ENCODE assay signal across 27 cellular contexts in genomic region chr6:47151232-47151898, GRCh38.
"Had no signal": no experiment of that assay in that cellular context is flagged by ENCODE, and none has a peak within 500 bp of the region (broad histone marks: within the 10 kb centered on the region; RNA-seq: fewer than 3 reads in every experiment).

No MANE protein-coding gene starts in this region.

- H3K4me3 ChIP-seq: neural progenitor cell, upper lobe of left lung, vagina had no signal

- H3K36me3 Mint-ChIP-seq: activated CD8-positive, alpha-beta memory T cell treated with anti-CD3 and anti-CD28 coated beads, Interleukin-2, amount 10 ng/mL, durations not matched to agents 7 days and 5 days; activated naive CD4-positive, alpha-beta T cell treated with anti-CD3 and anti-CD28 coated beads, Interleukin-2, amount 50 U/mL, for 24 hours; natural killer cell; neural progenitor cell; stimulated activated effector memory CD8-positive, alpha-beta T cell treated with anti-CD3 and anti-CD28 coated beads, Interleukin-12 subunit alpha, Interleukin-12 subunit beta, amount 100 ng/mL, for 72 hours had no signal

- H3K27ac ChIP-seq: neural progenitor cell, upper lobe of left lung, vagina had no signal

- H3K27me3 Mint-ChIP-seq: activated CD8-positive, alpha-beta memory T cell treated with anti-CD3 and anti-CD28 coated beads, Interleukin-2, amount 10 ng/mL, durations not matched to agents 7 days and 5 days had no signal

- H3K4me1 Mint-ChIP-seq: activated CD8-positive, alpha-beta memory T cell treated with anti-CD3 and anti-CD28 coated beads, Interleukin-2, amount 10 ng/mL, durations not matched to agents 7 days and 5 days; activated naive CD4-positive, alpha-beta T cell treated with anti-CD3 and anti-CD28 coated beads, Interleukin-2, amount 50 U/mL, for 24 hours; activated naive CD8-positive, alpha-beta T cell treated with anti-CD3 and anti-CD28 coated beads, Interleukin-2, amount 50 U/mL, for 24 hours; natural killer cell; stimulated activated effector memory CD8-positive, alpha-beta T cell treated with anti-CD3 and anti-CD28 coated beads, Interleukin-12 subunit alpha, Interleukin-12 subunit beta, amount 100 ng/mL, for 72 hours had no signal

- H3K9me3 ChIP-seq: upper lobe of left lung, vagina had no signal

- ATAC-seq: activated CD8-positive, alpha-beta memory T cell treated with anti-CD3 and anti-CD28 coated beads, Interleukin-2, amount 10 ng/mL, durations not matched to agents 7 days and 5 days; activated CD8-positive, alpha-beta T cell treated with anti-CD3 and anti-CD28 coated beads, Interleukin-2, amount 10 ng/mL, durations not matched to agents 7 days and 5 days; activated naive CD8-positive, alpha-beta T cell treated with anti-CD3 and anti-CD28 coated beads, Interleukin-2, amount 50 U/mL, for 24 hours; esophagus mucosa; left colon; natural killer cell; sciatic nerve; stimulated activated effector memory CD8-positive, alpha-beta T cell treated with anti-CD3 and anti-CD28 coated beads, Interleukin-12 subunit alpha, Interleukin-12 subunit beta, amount 100 ng/mL, for 72 hours had no signal

- DNase-seq: activated CD4-positive, alpha-beta T cell treated with anti-CD3 and anti-CD28 coated beads, Interleukin-2, amount 50 U/mL, for 1 hour; activated CD8-positive, alpha-beta memory T cell treated with anti-CD3 and anti-CD28 coated beads, Interleukin-2, amount 10 ng/mL, durations not matched to agents 7 days and 5 days; activated CD8-positive, alpha-beta T cell treated with anti-CD3 and anti-CD28 coated beads, Interleukin-2, amount 10 ng/mL, durations not matched to agents 7 days and 5 days; activated naive CD8-positive, alpha-beta T cell treated with anti-CD3 and anti-CD28 coated beads, Interleukin-2, amount 50 U/mL, for 24 hours; activated T-cell treated with anti-CD3 and anti-CD28 coated beads, Interleukin-2, amount 50 U/mL, for 48 hours; amygdala; caudate nucleus; cortex of kidney; glutamatergic neuron; left colon; mammary epithelial cell; natural killer cell; occipital lobe; small intestine; stimulated activated CD4-positive, alpha-beta T cell treated with anti-CD3 and anti-CD28 coated beads, Interleukin-4, amount 100 ng/mL, for 24 hours; T-helper 2 cell; upper lobe of left lung had no signal

- H3K4me3 Mint-ChIP-seq: activated CD8-positive, alpha-beta memory T cell treated with anti-CD3 and anti-CD28 coated beads, Interleukin-2, amount 10 ng/mL, durations not matched to agents 7 days and 5 days; activated CD8-positive, alpha-beta T cell treated with anti-CD3 and anti-CD28 coated beads, Interleukin-2, amount 10 ng/mL, durations not matched to agents 7 days and 5 days; activated naive CD4-positive, alpha-beta T cell treated with anti-CD3 and anti-CD28 coated beads, Interleukin-2, amount 50 U/mL, for 24 hours; activated naive CD8-positive, alpha-beta T cell treated with anti-CD3 and anti-CD28 coated beads, Interleukin-2, amount 50 U/mL, for 24 hours; natural killer cell; neural progenitor cell; stimulated activated effector memory CD8-positive, alpha-beta T cell treated with anti-CD3 and anti-CD28 coated beads, Interleukin-12 subunit alpha, Interleukin-12 subunit beta, amount 100 ng/mL, for 72 hours; stimulated activated naive CD8-positive, alpha-beta T cell treated with anti-CD3 and anti-CD28 coated beads, Interleukin-15, Interleukin-2, amounts not matched to agents 100 ng/mL and 50 ng/mL, for 24 hours had no signal

- FAIRE-seq: frontal cortex, keratinocyte, small intestine had no signal

- H3K36me3 ChIP-seq: neural progenitor cell, upper lobe of left lung, vagina had no signal

- H3K9me3 Mint-ChIP-seq: activated naive CD4-positive, alpha-beta T cell treated with anti-CD3 and anti-CD28 coated beads, Interleukin-2, amount 50 U/mL, for 24 hours; activated naive CD8-positive, alpha-beta T cell treated with anti-CD3 and anti-CD28 coated beads, Interleukin-2, amount 50 U/mL, for 24 hours; activated T-helper 2 cell treated with anti-CD3 and anti-CD28 coated beads, Interferon-gamma antibody, Interleukin-2, Interleukin-4, amounts not matched to agents 10 μg/mL and 5 μg/mL and 100 μg/mL, durations not matched to agents 14 hours and 24 hours and 36 hours; natural killer cell; neural progenitor cell; stimulated activated effector memory CD8-positive, alpha-beta T cell treated with anti-CD3 and anti-CD28 coated beads, Interleukin-12 subunit alpha, Interleukin-12 subunit beta, amount 100 ng/mL, for 72 hours; stimulated activated naive CD8-positive, alpha-beta T cell treated with anti-CD3 and anti-CD28 coated beads, Interleukin-15, Interleukin-2, amounts not matched to agents 100 ng/mL and 50 ng/mL, for 24 hours had no signal

- H3K4me2 ChIP-seq: neural progenitor cell had no signal

- H2AFZ ChIP-seq: neural progenitor cell had no signal

- H3K27ac Mint-ChIP-seq: activated CD8-positive, alpha-beta memory T cell treated with anti-CD3 and anti-CD28 coated beads, Interleukin-2, amount 10 ng/mL, durations not matched to agents 7 days and 5 days; activated CD8-positive, alpha-beta T cell treated with anti-CD3 and anti-CD28 coated beads, Interleukin-2, amount 10 ng/mL, durations not matched to agents 7 days and 5 days; activated naive CD4-positive, alpha-beta T cell treated with anti-CD3 and anti-CD28 coated beads, Interleukin-2, amount 50 U/mL, for 24 hours; activated naive CD8-positive, alpha-beta T cell treated with anti-CD3 and anti-CD28 coated beads, Interleukin-2, amount 50 U/mL, for 24 hours; activated T-helper 2 cell treated with anti-CD3 and anti-CD28 coated beads, Interferon-gamma antibody, Interleukin-2, Interleukin-4, amounts not matched to agents 10 μg/mL and 5 μg/mL and 100 μg/mL, durations not matched to agents 14 hours and 24 hours and 36 hours; natural killer cell; neural progenitor cell; stimulated activated effector memory CD8-positive, alpha-beta T cell treated with anti-CD3 and anti-CD28 coated beads, Interleukin-12 subunit alpha, Interleukin-12 subunit beta, amount 100 ng/mL, for 72 hours; stimulated activated naive CD8-positive, alpha-beta T cell treated with anti-CD3 and anti-CD28 coated beads, Interleukin-15, Interleukin-2, amounts not matched to agents 100 ng/mL and 50 ng/mL, for 24 hours had no signal

- H3K27me3 ChIP-seq: neural progenitor cell, upper lobe of left lung, vagina had no signal

- H3K9ac ChIP-seq: neural progenitor cell had no signal
